In the genomic region with DNA sequence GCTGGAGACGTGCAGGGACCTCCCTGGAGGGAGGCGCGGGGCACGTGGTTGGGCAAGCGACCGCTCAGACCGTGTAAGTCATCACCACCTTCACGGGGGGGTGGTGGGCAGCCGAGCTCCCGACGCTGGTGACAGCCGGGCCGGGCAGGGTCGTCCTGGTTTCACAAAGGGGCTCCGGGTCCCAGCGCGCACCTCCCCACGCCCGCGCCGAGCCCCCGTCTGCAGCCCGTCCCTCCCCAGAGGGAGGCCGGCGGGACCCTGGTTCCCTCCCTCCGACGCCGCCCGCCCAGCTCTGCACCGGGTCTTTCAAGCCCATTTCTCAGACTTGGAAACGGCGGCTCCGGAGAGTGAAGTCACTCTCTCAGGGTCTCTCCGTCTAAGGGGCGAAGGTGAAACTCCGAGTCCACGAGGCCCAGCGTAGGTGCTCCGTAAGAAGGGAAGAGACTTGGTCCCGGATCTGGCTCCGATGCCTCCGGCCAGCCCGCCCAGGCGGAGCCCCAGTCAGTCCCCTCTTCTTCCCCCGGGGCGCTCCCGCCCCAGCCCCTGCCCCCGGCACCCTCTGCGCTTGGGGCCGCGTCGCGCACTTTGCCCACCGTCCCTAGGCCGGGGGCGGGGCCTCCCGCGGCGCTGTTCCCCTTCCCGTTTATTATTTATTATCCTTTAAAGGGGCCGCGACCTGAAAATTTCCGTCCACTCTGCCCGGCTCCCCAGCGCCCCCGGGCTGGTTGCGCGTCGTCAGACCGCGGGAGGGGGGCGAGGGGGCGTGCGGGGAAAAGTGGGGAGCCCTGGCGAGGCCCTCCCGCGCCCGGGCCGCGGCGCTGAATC, we compare ENCODE assay signal across 1 cellular context.
TF ChIP-seq lines count a peak whose summit lies in the region.

No MANE protein-coding gene starts in this region.

TF ChIP-seq in GM12878, 131 proteins besides CTCF, POLR2A, EP300 and RAD21 (continues in another document):
- TF ChIP-seq ASH2L (IDR thresholded peaks at IDR 0.05; ENCODE audit: borderline replicate concordance, low read depth) (0 out of 2 replicates have a peak, but pooled peaks have one; percentile 47), GATAD2B (conservative IDR thresholded peaks at IDR 0.05; ENCODE audit: low read depth) (peak; percentile 76; the same call in 1 of the 2 replicates), ETV6 (conservative IDR thresholded peaks at IDR 0.05 in 1 of 2, IDR thresholded peaks at IDR 0.05 in 1 of 2; ENCODE audit: borderline replicate concordance in 1 of 2, low read depth in 1 of 2) (no peak), IKZF1 (conservative IDR thresholded peaks at IDR 0.05) (peak; percentile 67), SMARCA5 (IDR thresholded peaks at IDR 0.05) (peak; percentile 99), CREB1 (IDR thresholded peaks at IDR 0.05; ENCODE audit: low read depth) (0 out of 2 replicates have a peak, but pooled peaks have one; percentile 9), IKZF2 (IDR thresholded peaks at IDR 0.05) (no peak; a peak in 1 of 4 replicates), YY1 (IDR thresholded peaks at IDR 0.05; ENCODE audit: low read depth, low read length) (peak; percentile 78; the same call in 1 of the 2 replicates), ATF7 (IDR thresholded peaks at IDR 0.05; ENCODE audit: low read depth) (peak; percentile 93), EZH2 (IDR thresholded peaks at IDR 0.05; ENCODE audit: borderline replicate concordance, control insufficient read depth, low read depth, low read length) (no peak), HDAC6 (IDR thresholded peaks at IDR 0.05; ENCODE audit: unreplicated experiment) (no peak), TARDBP (IDR thresholded peaks at IDR 0.05; ENCODE audit: borderline replicate concordance) (no peak), MEF2A (IDR thresholded peaks at IDR 0.05; ENCODE audit: insufficient read depth, low read depth, low read length) (no peak), WRNIP1 (IDR thresholded peaks at IDR 0.05; ENCODE audit: borderline replicate concordance, low read depth, low read length) (no peak), HCFC1 (IDR thresholded peaks at IDR 0.05; ENCODE audit: low read length) (0 out of 2 replicates have a peak, but pooled peaks have one; percentile 33), SMAD5 (IDR thresholded peaks at IDR 0.05; ENCODE audit: low read depth) (no peak), SREBF1 (IDR thresholded peaks at IDR 0.05; ENCODE audit: low read length) (no peak), NFIC (IDR thresholded peaks at IDR 0.05; ENCODE audit: low read depth, low read length) (no peak), CHD2 (IDR thresholded peaks at IDR 0.05; ENCODE audit: borderline replicate concordance, low read depth, low read length) (0 out of 2 replicates have a peak, but pooled peaks have one; percentile 13), EED (IDR thresholded peaks at IDR 0.05; ENCODE audit: low read depth) (no peak), FOXK2 (IDR thresholded peaks at IDR 0.05) (no peak), RB1 (IDR thresholded peaks at IDR 0.05; ENCODE audit: borderline replicate concordance) (no peak), MTA3 (IDR thresholded peaks at IDR 0.05; ENCODE audit: borderline replicate concordance, low read length) (no peak), RFX5 (IDR thresholded peaks at IDR 0.05; ENCODE audit: low read depth, low read length) (no peak), NBN (IDR thresholded peaks at IDR 0.05) (0 out of 2 replicates have a peak, but pooled peaks have one; percentile 61), NR2C2 (IDR thresholded peaks at IDR 0.05; ENCODE audit: borderline replicate concordance, control insufficient read depth, insufficient read length, low read depth) (no peak), SUZ12 (IDR thresholded peaks at IDR 0.05; ENCODE audit: unreplicated experiment) (no peak)
- TF ChIP-seq, protein P1, sequence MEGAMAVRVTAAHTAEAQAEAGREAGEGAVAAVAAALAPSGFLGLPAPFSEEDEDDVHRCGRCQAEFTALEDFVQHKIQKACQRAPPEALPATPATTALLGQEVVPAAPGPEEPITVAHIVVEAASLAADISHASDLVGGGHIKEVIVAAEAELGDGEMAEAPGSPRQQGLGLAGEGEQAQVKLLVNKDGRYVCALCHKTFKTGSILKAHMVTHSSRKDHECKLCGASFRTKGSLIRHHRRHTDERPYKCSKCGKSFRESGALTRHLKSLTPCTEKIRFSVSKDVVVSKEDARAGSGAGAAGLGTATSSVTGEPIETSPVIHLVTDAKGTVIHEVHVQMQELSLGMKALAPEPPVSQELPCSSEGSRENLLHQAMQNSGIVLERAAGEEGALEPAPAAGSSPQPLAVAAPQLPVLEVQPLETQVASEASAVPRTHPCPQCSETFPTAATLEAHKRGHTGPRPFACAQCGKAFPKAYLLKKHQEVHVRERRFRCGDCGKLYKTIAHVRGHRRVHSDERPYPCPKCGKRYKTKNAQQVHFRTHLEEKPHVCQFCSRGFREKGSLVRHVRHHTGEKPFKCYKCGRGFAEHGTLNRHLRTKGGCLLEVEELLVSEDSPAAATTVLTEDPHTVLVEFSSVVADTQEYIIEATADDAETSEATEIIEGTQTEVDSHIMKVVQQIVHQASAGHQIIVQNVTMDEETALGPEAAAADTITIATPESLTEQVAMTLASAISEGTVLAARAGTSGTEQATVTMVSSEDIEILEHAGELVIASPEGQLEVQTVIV (IDR thresholded peaks at IDR 0.05; ENCODE audit: borderline replicate concordance, partially characterized antibody), result no peak
- TF ChIP-seq, protein P2, sequence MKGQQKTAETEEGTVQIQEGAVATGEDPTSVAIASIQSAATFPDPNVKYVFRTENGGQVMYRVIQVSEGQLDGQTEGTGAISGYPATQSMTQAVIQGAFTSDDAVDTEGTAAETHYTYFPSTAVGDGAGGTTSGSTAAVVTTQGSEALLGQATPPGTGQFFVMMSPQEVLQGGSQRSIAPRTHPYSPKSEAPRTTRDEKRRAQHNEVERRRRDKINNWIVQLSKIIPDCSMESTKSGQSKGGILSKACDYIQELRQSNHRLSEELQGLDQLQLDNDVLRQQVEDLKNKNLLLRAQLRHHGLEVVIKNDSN (IDR thresholded peaks at IDR 0.05; ENCODE audit: borderline replicate concordance, extremely low read length, insufficient read depth, low read depth, low read length), result peak; percentile 83
- TF ChIP-seq, protein P3, sequence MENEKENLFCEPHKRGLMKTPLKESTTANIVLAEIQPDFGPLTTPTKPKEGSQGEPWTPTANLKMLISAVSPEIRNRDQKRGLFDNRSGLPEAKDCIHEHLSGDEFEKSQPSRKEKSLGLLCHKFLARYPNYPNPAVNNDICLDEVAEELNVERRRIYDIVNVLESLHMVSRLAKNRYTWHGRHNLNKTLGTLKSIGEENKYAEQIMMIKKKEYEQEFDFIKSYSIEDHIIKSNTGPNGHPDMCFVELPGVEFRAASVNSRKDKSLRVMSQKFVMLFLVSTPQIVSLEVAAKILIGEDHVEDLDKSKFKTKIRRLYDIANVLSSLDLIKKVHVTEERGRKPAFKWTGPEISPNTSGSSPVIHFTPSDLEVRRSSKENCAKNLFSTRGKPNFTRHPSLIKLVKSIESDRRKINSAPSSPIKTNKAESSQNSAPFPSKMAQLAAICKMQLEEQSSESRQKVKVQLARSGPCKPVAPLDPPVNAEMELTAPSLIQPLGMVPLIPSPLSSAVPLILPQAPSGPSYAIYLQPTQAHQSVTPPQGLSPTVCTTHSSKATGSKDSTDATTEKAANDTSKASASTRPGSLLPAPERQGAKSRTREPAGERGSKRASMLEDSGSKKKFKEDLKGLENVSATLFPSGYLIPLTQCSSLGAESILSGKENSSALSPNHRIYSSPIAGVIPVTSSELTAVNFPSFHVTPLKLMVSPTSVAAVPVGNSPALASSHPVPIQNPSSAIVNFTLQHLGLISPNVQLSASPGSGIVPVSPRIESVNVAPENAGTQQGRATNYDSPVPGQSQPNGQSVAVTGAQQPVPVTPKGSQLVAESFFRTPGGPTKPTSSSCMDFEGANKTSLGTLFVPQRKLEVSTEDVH (IDR thresholded peaks at IDR 0.05; ENCODE audit: low read depth, partially characterized antibody), result no peak
- TF ChIP-seq, protein P4, sequence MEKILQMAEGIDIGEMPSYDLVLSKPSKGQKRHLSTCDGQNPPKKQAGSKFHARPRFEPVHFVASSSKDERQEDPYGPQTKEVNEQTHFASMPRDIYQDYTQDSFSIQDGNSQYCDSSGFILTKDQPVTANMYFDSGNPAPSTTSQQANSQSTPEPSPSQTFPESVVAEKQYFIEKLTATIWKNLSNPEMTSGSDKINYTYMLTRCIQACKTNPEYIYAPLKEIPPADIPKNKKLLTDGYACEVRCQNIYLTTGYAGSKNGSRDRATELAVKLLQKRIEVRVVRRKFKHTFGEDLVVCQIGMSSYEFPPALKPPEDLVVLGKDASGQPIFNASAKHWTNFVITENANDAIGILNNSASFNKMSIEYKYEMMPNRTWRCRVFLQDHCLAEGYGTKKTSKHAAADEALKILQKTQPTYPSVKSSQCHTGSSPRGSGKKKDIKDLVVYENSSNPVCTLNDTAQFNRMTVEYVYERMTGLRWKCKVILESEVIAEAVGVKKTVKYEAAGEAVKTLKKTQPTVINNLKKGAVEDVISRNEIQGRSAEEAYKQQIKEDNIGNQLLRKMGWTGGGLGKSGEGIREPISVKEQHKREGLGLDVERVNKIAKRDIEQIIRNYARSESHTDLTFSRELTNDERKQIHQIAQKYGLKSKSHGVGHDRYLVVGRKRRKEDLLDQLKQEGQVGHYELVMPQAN (conservative IDR thresholded peaks at IDR 0.05), result no peak
- TF ChIP-seq, protein P5, sequence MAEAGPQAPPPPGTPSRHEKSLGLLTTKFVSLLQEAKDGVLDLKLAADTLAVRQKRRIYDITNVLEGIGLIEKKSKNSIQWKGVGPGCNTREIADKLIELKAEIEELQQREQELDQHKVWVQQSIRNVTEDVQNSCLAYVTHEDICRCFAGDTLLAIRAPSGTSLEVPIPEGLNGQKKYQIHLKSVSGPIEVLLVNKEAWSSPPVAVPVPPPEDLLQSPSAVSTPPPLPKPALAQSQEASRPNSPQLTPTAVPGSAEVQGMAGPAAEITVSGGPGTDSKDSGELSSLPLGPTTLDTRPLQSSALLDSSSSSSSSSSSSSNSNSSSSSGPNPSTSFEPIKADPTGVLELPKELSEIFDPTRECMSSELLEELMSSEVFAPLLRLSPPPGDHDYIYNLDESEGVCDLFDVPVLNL (IDR thresholded peaks at IDR 0.05; ENCODE audit: low read depth, low read length), result no peak
- TF ChIP-seq, protein P6, sequence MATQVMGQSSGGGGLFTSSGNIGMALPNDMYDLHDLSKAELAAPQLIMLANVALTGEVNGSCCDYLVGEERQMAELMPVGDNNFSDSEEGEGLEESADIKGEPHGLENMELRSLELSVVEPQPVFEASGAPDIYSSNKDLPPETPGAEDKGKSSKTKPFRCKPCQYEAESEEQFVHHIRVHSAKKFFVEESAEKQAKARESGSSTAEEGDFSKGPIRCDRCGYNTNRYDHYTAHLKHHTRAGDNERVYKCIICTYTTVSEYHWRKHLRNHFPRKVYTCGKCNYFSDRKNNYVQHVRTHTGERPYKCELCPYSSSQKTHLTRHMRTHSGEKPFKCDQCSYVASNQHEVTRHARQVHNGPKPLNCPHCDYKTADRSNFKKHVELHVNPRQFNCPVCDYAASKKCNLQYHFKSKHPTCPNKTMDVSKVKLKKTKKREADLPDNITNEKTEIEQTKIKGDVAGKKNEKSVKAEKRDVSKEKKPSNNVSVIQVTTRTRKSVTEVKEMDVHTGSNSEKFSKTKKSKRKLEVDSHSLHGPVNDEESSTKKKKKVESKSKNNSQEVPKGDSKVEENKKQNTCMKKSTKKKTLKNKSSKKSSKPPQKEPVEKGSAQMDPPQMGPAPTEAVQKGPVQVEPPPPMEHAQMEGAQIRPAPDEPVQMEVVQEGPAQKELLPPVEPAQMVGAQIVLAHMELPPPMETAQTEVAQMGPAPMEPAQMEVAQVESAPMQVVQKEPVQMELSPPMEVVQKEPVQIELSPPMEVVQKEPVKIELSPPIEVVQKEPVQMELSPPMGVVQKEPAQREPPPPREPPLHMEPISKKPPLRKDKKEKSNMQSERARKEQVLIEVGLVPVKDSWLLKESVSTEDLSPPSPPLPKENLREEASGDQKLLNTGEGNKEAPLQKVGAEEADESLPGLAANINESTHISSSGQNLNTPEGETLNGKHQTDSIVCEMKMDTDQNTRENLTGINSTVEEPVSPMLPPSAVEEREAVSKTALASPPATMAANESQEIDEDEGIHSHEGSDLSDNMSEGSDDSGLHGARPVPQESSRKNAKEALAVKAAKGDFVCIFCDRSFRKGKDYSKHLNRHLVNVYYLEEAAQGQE (IDR thresholded peaks at IDR 0.05; ENCODE audit: low read depth, low read length), result no peak
- TF ChIP-seq, protein P7, sequence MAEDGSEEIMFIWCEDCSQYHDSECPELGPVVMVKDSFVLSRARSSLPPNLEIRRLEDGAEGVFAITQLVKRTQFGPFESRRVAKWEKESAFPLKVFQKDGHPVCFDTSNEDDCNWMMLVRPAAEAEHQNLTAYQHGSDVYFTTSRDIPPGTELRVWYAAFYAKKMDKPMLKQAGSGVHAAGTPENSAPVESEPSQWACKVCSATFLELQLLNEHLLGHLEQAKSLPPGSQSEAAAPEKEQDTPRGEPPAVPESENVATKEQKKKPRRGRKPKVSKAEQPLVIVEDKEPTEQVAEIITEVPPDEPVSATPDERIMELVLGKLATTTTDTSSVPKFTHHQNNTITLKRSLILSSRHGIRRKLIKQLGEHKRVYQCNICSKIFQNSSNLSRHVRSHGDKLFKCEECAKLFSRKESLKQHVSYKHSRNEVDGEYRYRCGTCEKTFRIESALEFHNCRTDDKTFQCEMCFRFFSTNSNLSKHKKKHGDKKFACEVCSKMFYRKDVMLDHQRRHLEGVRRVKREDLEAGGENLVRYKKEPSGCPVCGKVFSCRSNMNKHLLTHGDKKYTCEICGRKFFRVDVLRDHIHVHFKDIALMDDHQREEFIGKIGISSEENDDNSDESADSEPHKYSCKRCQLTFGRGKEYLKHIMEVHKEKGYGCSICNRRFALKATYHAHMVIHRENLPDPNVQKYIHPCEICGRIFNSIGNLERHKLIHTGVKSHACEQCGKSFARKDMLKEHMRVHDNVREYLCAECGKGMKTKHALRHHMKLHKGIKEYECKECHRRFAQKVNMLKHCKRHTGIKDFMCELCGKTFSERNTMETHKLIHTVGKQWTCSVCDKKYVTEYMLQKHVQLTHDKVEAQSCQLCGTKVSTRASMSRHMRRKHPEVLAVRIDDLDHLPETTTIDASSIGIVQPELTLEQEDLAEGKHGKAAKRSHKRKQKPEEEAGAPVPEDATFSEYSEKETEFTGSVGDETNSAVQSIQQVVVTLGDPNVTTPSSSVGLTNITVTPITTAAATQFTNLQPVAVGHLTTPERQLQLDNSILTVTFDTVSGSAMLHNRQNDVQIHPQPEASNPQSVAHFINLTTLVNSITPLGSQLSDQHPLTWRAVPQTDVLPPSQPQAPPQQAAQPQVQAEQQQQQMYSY (CRISPR knock-in tag; IDR thresholded peaks at IDR 0.05), result no peak
- TF ChIP-seq, protein P8, sequence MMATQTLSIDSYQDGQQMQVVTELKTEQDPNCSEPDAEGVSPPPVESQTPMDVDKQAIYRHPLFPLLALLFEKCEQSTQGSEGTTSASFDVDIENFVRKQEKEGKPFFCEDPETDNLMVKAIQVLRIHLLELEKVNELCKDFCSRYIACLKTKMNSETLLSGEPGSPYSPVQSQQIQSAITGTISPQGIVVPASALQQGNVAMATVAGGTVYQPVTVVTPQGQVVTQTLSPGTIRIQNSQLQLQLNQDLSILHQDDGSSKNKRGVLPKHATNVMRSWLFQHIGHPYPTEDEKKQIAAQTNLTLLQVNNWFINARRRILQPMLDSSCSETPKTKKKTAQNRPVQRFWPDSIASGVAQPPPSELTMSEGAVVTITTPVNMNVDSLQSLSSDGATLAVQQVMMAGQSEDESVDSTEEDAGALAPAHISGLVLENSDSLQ (IDR thresholded peaks at IDR 0.05), result no peak
